8 cellular contexts compared by ENCODE assay signal in genomic region chr1:205229399-205229861, GRCh38. TPM values are rescaled to one million over a fixed set of nuclear protein-coding genes. Genes with fewer than 3 reads are reported as not detected.
A peak's percentile ranks its signal among the peaks of the same experiment; 100 is the strongest.
DNase-seq lines count a peak whose midpoint lies in the region; ATAC-seq and TF ChIP-seq lines count a peak whose summit lies in the region.

No MANE protein-coding gene starts in this region.

- H3K4me1 Mint-ChIP-seq in naive thymus-derived CD8-positive, alpha-beta T cell, result peaks cover 14 to 28% (median 27%) of the 10 kb centered on the region in 4 donors

- POLR2A ChIA-PET in naive thymus-derived CD8-positive, alpha-beta T cell (lab: Charles Lee), result interaction anchor here (0.7 to 3.8 kb wide), 14 partner anchors 9 to 403 kb away, joined by 3 to 35 read pairs (median 4); partner anchors contain the start of genes DSTYK, ELK4 and RBBP5

- no peak for TF ChIP-seq POLR2A in esophagus squamous epithelium (IDR thresholded peaks at IDR 0.05)

- H3K9me3 Mint-ChIP-seq in naive thymus-derived CD8-positive, alpha-beta T cell, result no peaks in the 10 kb centered on the region

- H3K27me3 ChIP-seq in esophagus squamous epithelium, result no peaks in the 10 kb centered on the region

- H3K36me3 Mint-ChIP-seq in naive thymus-derived CD8-positive, alpha-beta T cell, result no peaks in the 10 kb centered on the region

- H3K4me3 Mint-ChIP-seq in naive thymus-derived CD8-positive, alpha-beta T cell, result peak overlapping the region; percentile 88 to 98 (median 93)

- peak; percentile 54 to 74 for ATAC-seq in naive thymus-derived CD8-positive, alpha-beta T cell
- no peak for ATAC-seq in HG03097 (IDR thresholded peaks at IDR 0.05; ENCODE audit: low FRiP score, unreplicated experiment)

- peaks cover 0 to 13% (median 0%) of the 10 kb centered on the region in 5 donors for H3K27me3 Mint-ChIP-seq in naive thymus-derived CD8-positive, alpha-beta T cell

- H3K4me1 ChIP-seq in esophagus squamous epithelium, result peaks cover 23 to 46% (median 28%) of the 10 kb centered on the region in 3 donors

- peak in 2 of 6 experiments; percentile 8 to 26 for TF ChIP-seq CTCF in esophagus squamous epithelium (IDR thresholded peaks at IDR 0.05)

- no peaks in the 10 kb centered on the region for H3K36me3 ChIP-seq in esophagus squamous epithelium

- peak overlapping the region; percentile 41 to 73 (median 58) for H3K4me3 ChIP-seq in esophagus squamous epithelium

- WGBS in esophagus squamous epithelium, 2 donors, result 0% methylated on average over 4 of the region's 15 CpGs

- DNase-seq in COR-L47 (lab: John Stamatoyannopoulos, UW) (peak; percentile 80), HuH-7.5 (ENCODE audit: low spot score) (peak; percentile 91), OCI-M1 (lab: John Stamatoyannopoulos, UW) (peak; percentile 86), esophagus squamous epithelium (lab: John Stamatoyannopoulos, UW) (no peak), substantia nigra (lab: John Stamatoyannopoulos, UW) (peak in 45 of 49 donors; percentile 35 to 88 (median 69))
- peak; percentile 70 to 76 for DNase-seq in activated T-cell treated with anti-CD3 and anti-CD28 coated beads, Interleukin-2, amount 50 U/mL, for 48 hours
- DNase-seq in naive thymus-derived CD8-positive, alpha-beta T cell, result peak; percentile 28 to 87 (median 65)

- intact Hi-C loops in esophagus squamous epithelium (cut with DNase I), result no loop called here

- peak overlapping the region; percentile 55 to 95 (median 87) for H3K27ac Mint-ChIP-seq in naive thymus-derived CD8-positive, alpha-beta T cell

- H3K27ac ChIP-seq in esophagus squamous epithelium (peak overlapping the region in 2 of 4 donors; percentile 11 to 51), substantia nigra (ENCODE audit: low read depth, low read length, poor library complexity, severe bottlenecking) (peak overlapping the region; percentile 94)

- no peaks in the 10 kb centered on the region for H3K9me3 ChIP-seq in esophagus squamous epithelium

RNA-seq across cellular contexts. Expression of gene TMCC2, which starts 1.7 kb away (rescaled TPM):
- 1 to 10 TPM in 1 of 4 donors, under 1 TPM in 3; 0.76 to 1.9 (median 0.91) TPM for total RNA-seq in esophagus squamous epithelium
- 1 to 10 TPM; 3.9 to 4.7 TPM for total RNA-seq in naive thymus-derived CD8-positive, alpha-beta T cell
- polyA plus RNA-seq in naive thymus-derived CD8-positive, alpha-beta T cell, result 1 to 10 TPM in 1 of 3 donors, under 1 TPM in 2; 0.37 to 2.0 (median 0.40) TPM

RNA-seq across cellular contexts. Expression of gene DSTYK, which starts 17.9 kb away (rescaled TPM):
- total RNA-seq in esophagus squamous epithelium, result 10 to 100 TPM in 1 of 4 donors, 1 to 10 TPM in 3; 6.5 to 10.9 (median 6.9) TPM
- 10 to 100 TPM; 15.9 to 17.5 TPM for total RNA-seq in naive thymus-derived CD8-positive, alpha-beta T cell
- polyA plus RNA-seq in naive thymus-derived CD8-positive, alpha-beta T cell, result 1 to 10 TPM; 5.2 to 8.6 (median 7.0) TPM
